In genomic region chr22:20783844-20784723, GRCh38 we compare ENCODE assay signal across 8 cellular contexts. TPM values are rescaled to one million over a fixed set of nuclear protein-coding genes. Genes with fewer than 3 reads are reported as not detected.
DNase-seq lines count a peak whose midpoint lies in the region; ATAC-seq, FAIRE-seq and TF ChIP-seq lines count a peak whose summit lies in the region.

No MANE protein-coding gene starts in this region.

- H3K27ac Mint-ChIP-seq in activated CD4-positive, alpha-beta memory T cell treated with anti-CD3 and anti-CD28 coated beads for 36 hours: no peak overlapping the region

- H3K36me3 Mint-ChIP-seq in activated CD4-positive, alpha-beta memory T cell treated with anti-CD3 and anti-CD28 coated beads for 36 hours: peaks cover 11% of the 10 kb centered on the region

- DNase-seq in BJ (ENCODE audit: low read depth): no peak
- DNase-seq in GM18507 (ENCODE audit: extremely low spot score, insufficient read length, low read depth): peak; percentile 56
- DNase-seq in NCI-H460 (ENCODE audit: extremely low read depth, low read depth): peak; percentile 68
- peak; percentile 55 for DNase-seq in activated CD4-positive, alpha-beta memory T cell treated with anti-CD3 and anti-CD28 coated beads for 36 hours
- peak; percentile 79 for DNase-seq in fibroblast of mammary gland (ENCODE audit: low read depth)
- peak; percentile 30 for DNase-seq in non-pigmented ciliary epithelial cell (ENCODE audit: low read depth)

- H3K27me3 ChIP-seq in BJ (ENCODE audit: control insufficient read depth, insufficient read depth, low read length): no peaks in the 10 kb centered on the region

- ATAC-seq in HG02610 (IDR thresholded peaks at IDR 0.05; ENCODE audit: unreplicated experiment) (no peak), GM18868 (IDR thresholded peaks at IDR 0.05; ENCODE audit: unreplicated experiment) (no peak)

- no peaks in the 10 kb centered on the region for H3K27me3 Mint-ChIP-seq in activated CD4-positive, alpha-beta memory T cell treated with anti-CD3 and anti-CD28 coated beads for 36 hours

- no peaks in the 10 kb centered on the region for H3K9me3 Mint-ChIP-seq in activated CD4-positive, alpha-beta memory T cell treated with anti-CD3 and anti-CD28 coated beads for 36 hours

- H3K4me3 ChIP-seq in BJ (ENCODE audit: low read depth, low read length) (no peak overlapping the region), fibroblast of mammary gland (ENCODE audit: control insufficient read depth, low read depth, low read length) (no peak overlapping the region)

- intact Hi-C loops in activated CD4-positive, alpha-beta memory T cell treated with anti-CD3 and anti-CD28 coated beads for 36 hours (cut with micrococcal nuclease): loop anchor here (5.0 kb wide), 1 partner anchor 162 kb away; no protein-coding TSS in a partner anchor

- peak; percentile 90 for FAIRE-seq in GM18507 (lab: Jason Lieb, UNC)

- TF ChIP-seq CTCF in BJ (IDR thresholded peaks at IDR 0.05; ENCODE audit: insufficient read depth, low read depth, low read length) (peak; percentile 83), fibroblast of mammary gland (conservative IDR thresholded peaks at IDR 0.05; ENCODE audit: control insufficient read depth, insufficient read depth, low read depth, low read length) (peak; percentile 83)

- POLR2A ChIA-PET in BJ (lab: Charles Lee): interaction anchor here (0.6 kb wide), 1 partner anchor 72 kb away, joined by 4 read pairs; no protein-coding TSS in a partner anchor
- POLR2A ChIA-PET in activated CD4-positive, alpha-beta memory T cell treated with anti-CD3 and anti-CD28 coated beads for 36 hours (lab: Charles Lee): interaction anchor here (0.6 kb wide), 1 partner anchor 9 kb away, joined by 3 read pairs; no protein-coding TSS in a partner anchor

- H3K4me3 Mint-ChIP-seq in activated CD4-positive, alpha-beta memory T cell treated with anti-CD3 and anti-CD28 coated beads for 36 hours: no peak overlapping the region

- peaks cover 13% of the 10 kb centered on the region for H3K36me3 ChIP-seq in BJ (ENCODE audit: control insufficient read depth, insufficient read depth, low read length)

- peaks cover 17% of the 10 kb centered on the region for H3K4me1 Mint-ChIP-seq in activated CD4-positive, alpha-beta memory T cell treated with anti-CD3 and anti-CD28 coated beads for 36 hours (ENCODE audit: low read depth)

- CTCF ChIA-PET in BJ (lab: Yijun Ruan, JAX): interaction anchor here (0.5 to 3.5 kb wide), 15 partner anchors 8 to 257 kb away, joined by 3 to 39 read pairs (median 4); partner anchors contain the start of gene SERPIND1
- CTCF ChIA-PET in activated CD4-positive, alpha-beta memory T cell treated with anti-CD3 and anti-CD28 coated beads for 36 hours (lab: Charles Lee): interaction anchor here (0.7 to 3.2 kb wide), 24 partner anchors 9 to 182 kb away, joined by 3 to 29 read pairs (median 4); partner anchors contain the start of genes CRKL and SERPIND1

RNA-seq across cellular contexts. Expression of gene SERPIND1, which starts 10.2 kb away (rescaled TPM):
- polyA plus RNA-seq in BJ (2011; rRNA removed): not detected in 2 replicates
- polyA minus RNA-seq in BJ (2011; rRNA and poly(A)+ RNA removed): not detected in 2 replicates
- 11.2 and 11.3 TPM in 2 replicates for total RNA-seq in NCI-H460 (2014; rRNA removed; shearing (Covaris generic))
- polyA plus RNA-seq in NCI-H460 (2014; cell fraction: nucleus; rRNA removed): 5.6 and 6.7 TPM in 2 replicates
- total RNA-seq in activated CD4-positive, alpha-beta memory T cell treated with anti-CD3 and anti-CD28 coated beads for 36 hours: not detected

Comparison
In these comparisons a context has a peak if more than half of its experiments do, and no peak if none do; other contexts are left out.
1. RNA of gene SERPIND1, which starts 10.2 kb away (total RNA-seq): 11.2 to 11.3 TPM in NCI-H460; not detected in activated CD4-positive, alpha-beta memory T cell treated with anti-CD3 and anti-CD28 coated beads for 36 hours; every median in the first group is over 10 times any median in the second.